12 cellular contexts compared by ENCODE assay signal in genomic region chr13:22017226-22017625, GRCh38.
DNase-seq lines count a peak whose midpoint lies in the region; ATAC-seq and TF ChIP-seq lines count a peak whose summit lies in the region.
"Had no signal": no experiment of that assay in that cellular context is flagged by ENCODE, and none has a peak within 500 bp of the region (broad histone marks: within the 10 kb centered on the region; RNA-seq: fewer than 3 reads in every experiment).

No MANE protein-coding gene starts in this region.

- TF ChIP-seq POLR2A in prostate gland (IDR thresholded peaks at IDR 0.05) = no peak

- BruUV-seq in mammary epithelial cell (replicated peaks; lab: Mats Ljungman, UMichigan) = no TSS peak

- H3K4me3 ChIP-seq in mammary epithelial cell (replicated peaks in 1 of 3; ENCODE audit: insufficient read depth in 1 of 3, low read depth in 2 of 3, low read length in 3 of 3) (no peak overlapping the region), prostate gland (no peak overlapping the region)
- H3K4me3 ChIP-seq: vagina had no signal

- H3K27me3 ChIP-seq in mammary epithelial cell (ENCODE audit: insufficient read depth, low read length) (no peaks in the 10 kb centered on the region), prostate gland (replicated peaks; ENCODE audit: insufficient read depth) (no peaks in the 10 kb centered on the region)
- H3K27me3 ChIP-seq: vagina had no signal

- H3K9ac ChIP-seq in mammary epithelial cell (ENCODE audit: insufficient read depth, low read length) = no peak overlapping the region

- intact Hi-C loops in activated B cell treated with CpG ODN at 0.5 μM for 24 hours (cut with micrococcal nuclease) = no loop called here
- intact Hi-C loops in cardiac septum (cut with DNase I) = no loop called here
- intact Hi-C loops in mammary epithelial cell (cut with micrococcal nuclease) = no loop called here
- intact Hi-C loops in prostate gland (cut with DNase I) = no loop called here

- WGBS in mammary epithelial cell (ENCODE audit: low coverage, missing lambda C conversion rate) = 51% methylated on average over 3 of the region's 3 CpGs
- 52% methylated on average over 3 of the region's 3 CpGs for WGBS in prostate gland

- no peaks in the 10 kb centered on the region for H3K9me3 ChIP-seq in mammary epithelial cell (replicated peaks; ENCODE audit: insufficient read depth, low read length)
- H3K9me3 ChIP-seq in prostate gland = no peaks in the 10 kb centered on the region
- H3K9me3 ChIP-seq: vagina had no signal

- H3K36me3 Mint-ChIP-seq in activated B cell treated with CpG ODN at 0.5 μM for 24 hours (ENCODE audit: low read depth) = no peaks in the 10 kb centered on the region

- CTCF ChIA-PET in activated B cell treated with CpG ODN at 0.5 μM for 24 hours (lab: Charles Lee) (no interaction called here), mammary epithelial cell (lab: Charles Lee; ENCODE audit: low non-redundant PET) (no interaction called here)

- TF ChIP-seq CTCF in activated B cell treated with CpG ODN at 0.5 μM for 24 hours (IDR thresholded peaks at IDR 0.05) (no peak), mammary epithelial cell (conservative IDR thresholded peaks at IDR 0.05 in 1 of 2, IDR thresholded peaks at IDR 0.05 in 1 of 2; ENCODE audit: extremely low read depth in 1 of 2, insufficient read depth in 1 of 2, low read depth in 1 of 2, low read length in 2 of 2) (no peak), prostate gland (IDR thresholded peaks at IDR 0.05) (no peak)

- no peaks in the 10 kb centered on the region for H3K27me3 Mint-ChIP-seq in activated B cell treated with CpG ODN at 0.5 μM for 24 hours

- H3K27ac ChIP-seq in mammary epithelial cell (ENCODE audit: insufficient read depth, low read depth, low read length) = no peak overlapping the region
- no peak overlapping the region for H3K27ac ChIP-seq in prostate gland
- H3K27ac ChIP-seq: vagina had no signal

- no peak overlapping the region for H3K4me3 Mint-ChIP-seq in activated B cell treated with CpG ODN at 0.5 μM for 24 hours
- H3K4me3 Mint-ChIP-seq: HFFc6, nephron had no signal

- in situ Hi-C loops in mammary epithelial cell (cut with MboI; ENCODE audit: low sequenced_read_pairs in 2 of 2) = no loop called here

- ATAC-seq in GM18520 (IDR thresholded peaks at IDR 0.05; ENCODE audit: unreplicated experiment) (peak; percentile 84), GM21423 (IDR thresholded peaks at IDR 0.05; ENCODE audit: unreplicated experiment) (peak; percentile 96), HG03196 (IDR thresholded peaks at IDR 0.05; ENCODE audit: unreplicated experiment) (peak; percentile 97), activated B cell treated with CpG ODN at 0.5 μM for 24 hours (ENCODE audit: low read depth) (peak; percentile 50)

- no peaks in the 10 kb centered on the region for H3K4me1 ChIP-seq in mammary epithelial cell (ENCODE audit: insufficient read depth, low read length)
- no peaks in the 10 kb centered on the region for H3K4me1 ChIP-seq in prostate gland (replicated peaks)
- H3K4me1 ChIP-seq: vagina had no signal

- POLR2A ChIA-PET in activated B cell treated with CpG ODN at 0.5 μM for 24 hours (lab: Charles Lee) = no interaction called here

- H3K4me2 ChIP-seq in mammary epithelial cell (ENCODE audit: insufficient read depth, low read depth, low read length) = no peak overlapping the region

- no peaks in the 10 kb centered on the region for H3K36me3 ChIP-seq in mammary epithelial cell (ENCODE audit: insufficient read depth, low read length)
- H3K36me3 ChIP-seq in prostate gland = no peaks in the 10 kb centered on the region
- H3K36me3 ChIP-seq: vagina had no signal

- H4K20me1 ChIP-seq in mammary epithelial cell (ENCODE audit: insufficient read depth, low read length) = no peaks in the 10 kb centered on the region

- dilution Hi-C loops in mammary epithelial cell (cut with HindIII; ENCODE audit: low sequenced_read_pairs) = no loop called here

- H3K9me3 Mint-ChIP-seq in activated B cell treated with CpG ODN at 0.5 μM for 24 hours = no peaks in the 10 kb centered on the region

- no peak overlapping the region for H2AFZ ChIP-seq in mammary epithelial cell (ENCODE audit: low read depth, low read length)

- DNase-seq in activated B cell treated with CpG ODN at 0.5 μM for 24 hours (no peak), cardiac septum (ENCODE audit: low spot score) (no peak), mammary epithelial cell (no peak), prostate gland (ENCODE audit: low spot score) (no peak), ecto neural progenitor cell (ENCODE audit: low spot score) (no peak)
- DNase-seq: activated T-cell treated with anti-CD3 and anti-CD28 coated beads, Interleukin-2, amount 50 U/mL, for 1 hour; HFFc6 had no signal

- no peak overlapping the region for H3K27ac Mint-ChIP-seq in activated B cell treated with CpG ODN at 0.5 μM for 24 hours
- H3K27ac Mint-ChIP-seq: HFFc6, nephron had no signal

- H3K79me2 ChIP-seq in mammary epithelial cell (ENCODE audit: insufficient read depth, low read length) = no peaks in the 10 kb centered on the region

- peaks cover 6% of the 10 kb centered on the region for H3K4me1 Mint-ChIP-seq in activated B cell treated with CpG ODN at 0.5 μM for 24 hours
- H3K4me1 Mint-ChIP-seq: nephron had no signal
